Comparison of ENCODE assay signal across 8 cellular contexts in genomic region chr6:68876792-68877493, GRCh38.
A peak's percentile ranks its signal among the peaks of the same experiment; 100 is the strongest.
DNase-seq lines count a peak whose midpoint lies in the region; ATAC-seq and TF ChIP-seq lines count a peak whose summit lies in the region.

No MANE protein-coding gene starts in this region.

- H3K9me3 Mint-ChIP-seq in endothelial cell (ENCODE audit: unreplicated experiment) = no peaks in the 10 kb centered on the region

- no peak overlapping the region for H3K4me3 Mint-ChIP-seq in endothelial cell (ENCODE audit: unreplicated experiment)

- H3K27me3 Mint-ChIP-seq in endothelial cell (ENCODE audit: unreplicated experiment) = no peaks in the 10 kb centered on the region

- DNase-seq in D341Med (ENCODE audit: low spot score) = peak; percentile 17
- peak; percentile 29 for DNase-seq in NCI-H2196 (lab: John Stamatoyannopoulos, UW; ENCODE audit: unreplicated experiment)
- no peak for DNase-seq in endothelial cell (ENCODE audit: low spot score)
- peak; percentile 3 for DNase-seq in stromal cell of bone marrow (ENCODE audit: low read depth)
- DNase-seq in activated effector memory CD4-positive, alpha-beta T cell treated with anti-CD3 and anti-CD28 coated beads, Interleukin-2, amount 50 U/mL, for 16 hours = no peak

- peak; percentile 63 for TF ChIP-seq CTCF in endothelial cell (IDR thresholded peaks at IDR 0.05; ENCODE audit: unreplicated experiment)

- ATAC-seq in GM21786 (IDR thresholded peaks at IDR 0.05; ENCODE audit: unreplicated experiment) (peak; percentile 70), GM21737 (IDR thresholded peaks at IDR 0.05; ENCODE audit: unreplicated experiment) (no peak), GM19324 (IDR thresholded peaks at IDR 0.05; ENCODE audit: low FRiP score, unreplicated experiment) (no peak)

- H3K4me1 Mint-ChIP-seq in endothelial cell (ENCODE audit: unreplicated experiment) = no peaks in the 10 kb centered on the region

- no peak overlapping the region for H3K27ac Mint-ChIP-seq in endothelial cell (ENCODE audit: unreplicated experiment)

- no peaks in the 10 kb centered on the region for H3K36me3 Mint-ChIP-seq in endothelial cell (ENCODE audit: low read depth, unreplicated experiment)

Comparison
In these comparisons a context has a peak if more than half of its experiments do, and no peak if none do; other contexts are left out.
1. DNase-seq: peak in D341Med (single experiment), NCI-H2196 (single experiment) and stromal cell of bone marrow (single experiment); none in endothelial cell (single experiment) and activated effector memory CD4-positive, alpha-beta T cell treated with anti-CD3 and anti-CD28 coated beads, Interleukin-2, amount 50 U/mL, for 16 hours (single experiment).